In genomic region chr2:30252723-30253688, GRCh38 we compare ENCODE assay signal across 8 cellular contexts. TPM values are rescaled to one million over a fixed set of nuclear protein-coding genes. Genes with fewer than 3 reads are reported as not detected.
DNase-seq lines count a peak whose midpoint lies in the region; ATAC-seq and TF ChIP-seq lines count a peak whose summit lies in the region.

No MANE protein-coding gene starts in this region.

- peak; percentile 86 for DNase-seq in activated effector memory CD4-positive, alpha-beta T cell treated with anti-CD3 and anti-CD28 coated beads, Interleukin-2, amount 50 U/mL, for 16 hours
- no peak for DNase-seq in activated effector memory CD4-positive, alpha-beta T cell treated with Interleukin-2 at 50 U/mL for 16 hours
- peak; percentile 64 for DNase-seq in activated T-cell treated with anti-CD3 and anti-CD28 coated beads, Interleukin-2, amount 50 U/mL, for 1 hour
- DNase-seq in fibroblast of villous mesenchyme (ENCODE audit: low read depth) (peak; percentile 91), pons (ENCODE audit: low spot score) (peak; percentile 26), NCI-H526 (lab: John Stamatoyannopoulos, UW) (no peak), CD14-positive monocyte (ENCODE audit: low spot score) (no peak)

- H3K27me3 Mint-ChIP-seq in CD14-positive monocyte (ENCODE audit: low read depth in 3 of 3), result peaks cover 4 to 9% (median 5%) of the 10 kb centered on the region in 3 donors

- peaks cover 2% of the 10 kb centered on the region for H3K4me1 Mint-ChIP-seq in CD14-positive monocyte

- no peak overlapping the region for H3K4me3 ChIP-seq in fibroblast of villous mesenchyme (ENCODE audit: low read depth, low read length)

- no peaks in the 10 kb centered on the region for H3K36me3 Mint-ChIP-seq in CD14-positive monocyte

- intact Hi-C loops in CD14-positive monocyte (cut with micrococcal nuclease), result no loop called here

- peaks cover 0 to 5% (median 0%) of the 10 kb centered on the region in 7 donors for H3K9me3 Mint-ChIP-seq in CD14-positive monocyte

- no peak overlapping the region for H3K4me3 Mint-ChIP-seq in CD14-positive monocyte

- ATAC-seq in HG03139 (IDR thresholded peaks at IDR 0.05; ENCODE audit: unreplicated experiment), result no peak

- no peak for TF ChIP-seq CTCF in fibroblast of villous mesenchyme (IDR thresholded peaks at IDR 0.05; ENCODE audit: insufficient read depth, low read depth, low read length)
- TF ChIP-seq CTCF in CD14-positive monocyte (IDR thresholded peaks at IDR 0.05), result no peak

- H3K27ac Mint-ChIP-seq in CD14-positive monocyte, result peak overlapping the region in 1 of 7 donors; percentile 37

RNA-seq across cellular contexts. Expression of gene LBH, which starts 21.7 kb away (rescaled TPM):
- total RNA-seq in fibroblast of villous mesenchyme, result 548 and 803 TPM in 2 replicates
- under 1 TPM; 0.42 to 0.76 TPM for polyA plus RNA-seq in CD14-positive monocyte

Comparison
In these comparisons a context has a peak if more than half of its experiments do, and no peak if none do; other contexts are left out.
1. DNase-seq: peak in activated effector memory CD4-positive, alpha-beta T cell treated with anti-CD3 and anti-CD28 coated beads, Interleukin-2, amount 50 U/mL, for 16 hours (single experiment), activated T-cell treated with anti-CD3 and anti-CD28 coated beads, Interleukin-2, amount 50 U/mL, for 1 hour (single experiment), fibroblast of villous mesenchyme (single experiment) and pons (single experiment); none in activated effector memory CD4-positive, alpha-beta T cell treated with Interleukin-2 at 50 U/mL for 16 hours (single experiment), NCI-H526 (0 of 2) and CD14-positive monocyte (single experiment).